ENCODE assay signal across 18 cellular contexts in genomic region chr22:42330170-42330569, GRCh38.
"Had no signal": no experiment of that assay in that cellular context is flagged by ENCODE, and none has a peak within 500 bp of the region (broad histone marks: within the 10 kb centered on the region; RNA-seq: fewer than 3 reads in every experiment).

No MANE protein-coding gene starts in this region.

- H3K27ac ChIP-seq: Peyer's patch, SJSA1 had no signal

- FAIRE-seq: bronchial epithelial cell had no signal

- H3K4me1 ChIP-seq: SJSA1 had no signal

- H3K36me3 ChIP-seq: Peyer's patch, SJSA1 had no signal

- H3K4me3 ChIP-seq: Peyer's patch, SJSA1 had no signal

- H3K9me3 ChIP-seq: Peyer's patch, SJSA1 had no signal

- DNase-seq: activated CD4-positive, alpha-beta T cell treated with anti-CD3 and anti-CD28 coated beads for 48 hours; activated CD4-positive, alpha-beta T cell treated with anti-CD3 and anti-CD28 coated beads, Interleukin-2, amount 50 U/mL, for 48 hours; activated CD8-positive, alpha-beta memory T cell treated with anti-CD3 and anti-CD28 coated beads, Interleukin-2, amount 10 ng/mL, durations not matched to agents 7 days and 5 days; activated effector memory CD4-positive, alpha-beta T cell treated with Interleukin-2 at 50 U/mL for 16 hours; activated naive CD4-positive, alpha-beta T cell; activated T-cell treated with anti-CD3 and anti-CD28 coated beads, Interleukin-2, amount 50 U/mL, for 24 hours; aorta; central memory CD4-positive, alpha-beta T cell; Karpas-422; NCI-H1930; NCI-H2107; NCI-H510A; Peyer's patch; SW 1271 had no signal

- H3K27me3 ChIP-seq: Peyer's patch, SJSA1 had no signal

- ATAC-seq: activated CD4-positive, CD25-positive, alpha-beta regulatory T cell treated with anti-CD3 and anti-CD28 coated beads, Interleukin-2, amount 50 U/mL, for 24 hours; activated CD8-positive, alpha-beta memory T cell treated with anti-CD3 and anti-CD28 coated beads, Interleukin-2, amount 10 ng/mL, durations not matched to agents 7 days and 5 days; SK-N-SH treated with all-trans-retinoic acid at 6 μM for 48 hours had no signal
